1 cellular context compared by ENCODE assay signal in the genomic region with DNA sequence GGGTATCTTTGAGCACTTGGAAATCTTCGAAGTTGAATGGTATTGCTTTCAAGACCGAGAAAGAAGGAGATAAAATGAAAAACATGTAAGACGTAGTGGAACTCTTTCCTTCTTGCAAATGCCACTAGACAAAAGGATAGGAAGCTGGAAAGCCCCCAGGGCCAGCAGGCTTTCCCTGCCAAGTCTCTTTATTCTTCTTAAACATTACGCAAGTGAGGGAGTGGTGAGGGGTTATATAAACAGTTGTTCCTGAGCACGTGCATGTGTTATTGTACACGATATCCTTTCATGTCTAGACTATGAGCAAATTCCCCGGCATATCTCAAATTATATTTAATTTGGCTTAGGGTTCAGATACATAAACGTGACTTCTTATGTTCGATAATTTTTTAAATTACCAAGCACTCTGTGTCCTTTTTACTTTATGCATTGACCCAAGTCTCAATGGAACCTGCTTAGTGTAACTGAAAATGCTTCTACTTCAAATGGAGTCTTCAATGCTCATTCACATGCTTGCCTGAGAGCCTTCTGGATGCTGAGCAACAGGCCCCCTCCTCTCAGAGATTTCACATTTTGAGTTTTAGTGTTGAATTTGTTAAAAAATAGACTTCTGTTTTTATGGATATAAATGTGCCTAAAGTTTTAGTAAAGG.
TF ChIP-seq lines count a peak whose summit lies in the region.

No MANE protein-coding gene starts in this region.

TF ChIP-seq in GM23338, 12 proteins besides CTCF, POLR2A, EP300 and RAD21:
- TF ChIP-seq, protein P1, sequence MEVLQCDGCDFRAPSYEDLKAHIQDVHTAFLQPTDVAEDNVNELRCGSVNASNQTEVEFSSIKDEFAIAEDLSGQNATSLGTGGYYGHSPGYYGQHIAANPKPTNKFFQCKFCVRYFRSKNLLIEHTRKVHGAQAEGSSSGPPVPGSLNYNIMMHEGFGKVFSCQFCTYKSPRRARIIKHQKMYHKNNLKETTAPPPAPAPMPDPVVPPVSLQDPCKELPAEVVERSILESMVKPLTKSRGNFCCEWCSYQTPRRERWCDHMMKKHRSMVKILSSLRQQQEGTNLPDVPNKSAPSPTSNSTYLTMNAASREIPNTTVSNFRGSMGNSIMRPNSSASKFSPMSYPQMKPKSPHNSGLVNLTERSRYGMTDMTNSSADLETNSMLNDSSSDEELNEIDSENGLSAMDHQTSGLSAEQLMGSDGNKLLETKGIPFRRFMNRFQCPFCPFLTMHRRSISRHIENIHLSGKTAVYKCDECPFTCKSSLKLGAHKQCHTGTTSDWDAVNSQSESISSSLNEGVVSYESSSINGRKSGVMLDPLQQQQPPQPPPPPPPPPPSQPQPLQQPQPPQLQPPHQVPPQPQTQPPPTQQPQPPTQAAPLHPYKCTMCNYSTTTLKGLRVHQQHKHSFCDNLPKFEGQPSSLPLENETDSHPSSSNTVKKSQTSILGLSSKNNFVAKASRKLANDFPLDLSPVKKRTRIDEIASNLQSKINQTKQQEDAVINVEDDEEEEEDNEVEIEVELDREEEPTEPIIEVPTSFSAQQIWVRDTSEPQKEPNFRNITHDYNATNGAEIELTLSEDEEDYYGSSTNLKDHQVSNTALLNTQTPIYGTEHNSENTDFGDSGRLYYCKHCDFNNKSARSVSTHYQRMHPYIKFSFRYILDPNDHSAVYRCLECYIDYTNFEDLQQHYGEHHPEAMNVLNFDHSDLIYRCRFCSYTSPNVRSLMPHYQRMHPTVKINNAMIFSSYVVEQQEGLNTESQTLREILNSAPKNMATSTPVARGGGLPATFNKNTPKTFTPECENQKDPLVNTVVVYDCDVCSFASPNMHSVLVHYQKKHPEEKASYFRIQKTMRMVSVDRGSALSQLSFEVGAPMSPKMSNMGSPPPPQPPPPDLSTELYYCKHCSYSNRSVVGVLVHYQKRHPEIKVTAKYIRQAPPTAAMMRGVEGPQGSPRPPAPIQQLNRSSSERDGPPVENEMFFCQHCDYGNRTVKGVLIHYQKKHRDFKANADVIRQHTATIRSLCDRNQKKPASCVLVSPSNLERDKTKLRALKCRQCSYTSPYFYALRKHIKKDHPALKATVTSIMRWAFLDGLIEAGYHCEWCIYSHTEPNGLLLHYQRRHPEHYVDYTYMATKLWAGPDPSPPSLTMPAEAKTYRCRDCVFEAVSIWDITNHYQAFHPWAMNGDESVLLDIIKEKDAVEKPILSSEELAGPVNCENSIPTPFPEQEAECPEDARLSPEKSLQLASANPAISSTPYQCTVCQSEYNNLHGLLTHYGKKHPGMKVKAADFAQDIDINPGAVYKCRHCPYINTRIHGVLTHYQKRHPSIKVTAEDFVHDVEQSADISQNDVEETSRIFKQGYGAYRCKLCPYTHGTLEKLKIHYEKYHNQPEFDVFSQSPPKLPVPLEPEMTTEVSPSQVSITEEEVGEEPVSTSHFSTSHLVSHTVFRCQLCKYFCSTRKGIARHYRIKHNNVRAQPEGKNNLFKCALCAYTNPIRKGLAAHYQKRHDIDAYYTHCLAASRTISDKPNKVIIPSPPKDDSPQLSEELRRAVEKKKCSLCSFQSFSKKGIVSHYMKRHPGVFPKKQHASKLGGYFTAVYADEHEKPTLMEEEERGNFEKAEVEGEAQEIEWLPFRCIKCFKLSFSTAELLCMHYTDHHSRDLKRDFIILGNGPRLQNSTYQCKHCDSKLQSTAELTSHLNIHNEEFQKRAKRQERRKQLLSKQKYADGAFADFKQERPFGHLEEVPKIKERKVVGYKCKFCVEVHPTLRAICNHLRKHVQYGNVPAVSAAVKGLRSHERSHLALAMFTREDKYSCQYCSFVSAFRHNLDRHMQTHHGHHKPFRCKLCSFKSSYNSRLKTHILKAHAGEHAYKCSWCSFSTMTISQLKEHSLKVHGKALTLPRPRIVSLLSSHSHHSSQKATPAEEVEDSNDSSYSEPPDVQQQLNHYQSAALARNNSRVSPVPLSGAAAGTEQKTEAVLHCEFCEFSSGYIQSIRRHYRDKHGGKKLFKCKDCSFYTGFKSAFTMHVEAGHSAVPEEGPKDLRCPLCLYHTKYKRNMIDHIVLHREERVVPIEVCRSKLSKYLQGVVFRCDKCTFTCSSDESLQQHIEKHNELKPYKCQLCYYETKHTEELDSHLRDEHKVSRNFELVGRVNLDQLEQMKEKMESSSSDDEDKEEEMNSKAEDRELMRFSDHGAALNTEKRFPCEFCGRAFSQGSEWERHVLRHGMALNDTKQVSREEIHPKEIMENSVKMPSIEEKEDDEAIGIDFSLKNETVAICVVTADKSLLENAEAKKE (CRISPR knock-in tag; IDR thresholded peaks at IDR 0.05): no peak
- TF ChIP-seq STAT1 (IDR thresholded peaks at IDR 0.05; ENCODE audit: unreplicated experiment) (no peak), CREB1 (CRISPR knock-in tag; IDR thresholded peaks at IDR 0.05; ENCODE audit: low read depth) (no peak), POLR2AphosphoS5 (IDR thresholded peaks at IDR 0.05; ENCODE audit: low read depth) (no peak), EZH2phosphoT487 (IDR thresholded peaks at IDR 0.05; ENCODE audit: unreplicated experiment) (no peak), EZH2 (IDR thresholded peaks at IDR 0.05; ENCODE audit: low read depth, unreplicated experiment) (no peak), ZNF114 (CRISPR knock-in tag; IDR thresholded peaks at IDR 0.05) (no peak)
- TF ChIP-seq, protein P2, sequence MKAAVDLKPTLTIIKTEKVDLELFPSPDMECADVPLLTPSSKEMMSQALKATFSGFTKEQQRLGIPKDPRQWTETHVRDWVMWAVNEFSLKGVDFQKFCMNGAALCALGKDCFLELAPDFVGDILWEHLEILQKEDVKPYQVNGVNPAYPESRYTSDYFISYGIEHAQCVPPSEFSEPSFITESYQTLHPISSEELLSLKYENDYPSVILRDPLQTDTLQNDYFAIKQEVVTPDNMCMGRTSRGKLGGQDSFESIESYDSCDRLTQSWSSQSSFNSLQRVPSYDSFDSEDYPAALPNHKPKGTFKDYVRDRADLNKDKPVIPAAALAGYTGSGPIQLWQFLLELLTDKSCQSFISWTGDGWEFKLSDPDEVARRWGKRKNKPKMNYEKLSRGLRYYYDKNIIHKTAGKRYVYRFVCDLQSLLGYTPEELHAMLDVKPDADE (IDR thresholded peaks at IDR 0.05): no peak
- TF ChIP-seq, protein P3, sequence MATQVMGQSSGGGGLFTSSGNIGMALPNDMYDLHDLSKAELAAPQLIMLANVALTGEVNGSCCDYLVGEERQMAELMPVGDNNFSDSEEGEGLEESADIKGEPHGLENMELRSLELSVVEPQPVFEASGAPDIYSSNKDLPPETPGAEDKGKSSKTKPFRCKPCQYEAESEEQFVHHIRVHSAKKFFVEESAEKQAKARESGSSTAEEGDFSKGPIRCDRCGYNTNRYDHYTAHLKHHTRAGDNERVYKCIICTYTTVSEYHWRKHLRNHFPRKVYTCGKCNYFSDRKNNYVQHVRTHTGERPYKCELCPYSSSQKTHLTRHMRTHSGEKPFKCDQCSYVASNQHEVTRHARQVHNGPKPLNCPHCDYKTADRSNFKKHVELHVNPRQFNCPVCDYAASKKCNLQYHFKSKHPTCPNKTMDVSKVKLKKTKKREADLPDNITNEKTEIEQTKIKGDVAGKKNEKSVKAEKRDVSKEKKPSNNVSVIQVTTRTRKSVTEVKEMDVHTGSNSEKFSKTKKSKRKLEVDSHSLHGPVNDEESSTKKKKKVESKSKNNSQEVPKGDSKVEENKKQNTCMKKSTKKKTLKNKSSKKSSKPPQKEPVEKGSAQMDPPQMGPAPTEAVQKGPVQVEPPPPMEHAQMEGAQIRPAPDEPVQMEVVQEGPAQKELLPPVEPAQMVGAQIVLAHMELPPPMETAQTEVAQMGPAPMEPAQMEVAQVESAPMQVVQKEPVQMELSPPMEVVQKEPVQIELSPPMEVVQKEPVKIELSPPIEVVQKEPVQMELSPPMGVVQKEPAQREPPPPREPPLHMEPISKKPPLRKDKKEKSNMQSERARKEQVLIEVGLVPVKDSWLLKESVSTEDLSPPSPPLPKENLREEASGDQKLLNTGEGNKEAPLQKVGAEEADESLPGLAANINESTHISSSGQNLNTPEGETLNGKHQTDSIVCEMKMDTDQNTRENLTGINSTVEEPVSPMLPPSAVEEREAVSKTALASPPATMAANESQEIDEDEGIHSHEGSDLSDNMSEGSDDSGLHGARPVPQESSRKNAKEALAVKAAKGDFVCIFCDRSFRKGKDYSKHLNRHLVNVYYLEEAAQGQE (IDR thresholded peaks at IDR 0.05; ENCODE audit: unreplicated experiment): no peak
TF ChIP-seq in GM23338: peak in this region for 0.
